ENCODE assay signal across 1 cellular context in the genomic region with DNA sequence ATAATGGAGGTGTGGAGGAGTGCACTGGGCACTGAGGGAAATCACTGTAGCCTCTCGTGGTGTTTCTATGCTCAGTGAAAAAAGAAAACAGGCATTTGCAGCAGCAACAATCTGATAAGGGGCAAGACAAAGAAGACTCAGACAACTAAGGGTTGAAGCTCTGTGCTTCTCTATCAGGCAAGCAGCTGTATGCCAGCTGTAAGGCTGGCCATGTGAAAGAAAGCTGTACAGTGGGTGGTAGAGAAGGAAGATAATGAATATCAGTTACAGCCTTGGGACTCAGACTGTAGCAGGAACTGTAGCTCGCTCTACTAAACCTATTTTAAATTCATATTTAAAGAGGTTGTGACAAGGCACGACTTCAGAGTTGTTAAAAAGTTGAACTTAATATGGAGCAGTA.
TF ChIP-seq lines count a peak whose summit lies in the region.

No MANE protein-coding gene starts in this region.

TF ChIP-seq in GM23338, 12 proteins besides CTCF, POLR2A, EP300 and RAD21 (continued from another document):
- TF ChIP-seq ZNF331 (CRISPR knock-in tag; IDR thresholded peaks at IDR 0.05; ENCODE audit: low read depth): no peak
- TF ChIP-seq CREB1 (CRISPR knock-in tag; IDR thresholded peaks at IDR 0.05; ENCODE audit: low read depth): no peak
